13 cellular contexts compared by ENCODE assay signal in the genomic region with DNA sequence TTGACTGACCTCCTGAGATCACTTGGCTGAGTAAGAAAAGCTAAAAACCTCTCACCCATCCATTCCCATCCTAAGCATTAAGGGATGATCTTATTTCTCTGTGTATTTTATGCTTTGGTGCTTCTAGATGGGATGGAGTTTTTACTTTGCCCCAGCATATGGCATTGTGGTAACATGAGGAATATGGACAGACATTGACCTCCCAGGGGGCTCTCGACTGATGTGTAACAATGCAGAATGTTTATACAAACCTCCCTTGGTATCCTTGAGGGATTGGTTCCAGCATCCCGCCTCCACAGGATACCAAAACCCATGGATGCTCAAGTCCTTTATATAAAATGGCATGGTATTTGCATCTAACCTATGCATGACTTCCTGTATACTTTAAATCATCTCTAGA. TPM values are rescaled to one million over a fixed set of nuclear protein-coding genes. Genes with fewer than 3 reads are reported as not detected.
DNase-seq lines count a peak whose midpoint lies in the region; ATAC-seq and TF ChIP-seq lines count a peak whose summit lies in the region.
"Had no signal": no experiment of that assay in that cellular context is flagged by ENCODE, and none has a peak within 500 bp of the region (broad histone marks: within the 10 kb centered on the region; RNA-seq: fewer than 3 reads in every experiment).

No MANE protein-coding gene starts in this region.

- H3K36me3 Mint-ChIP-seq in T-helper 17 cell (ENCODE audit: low read depth) (peaks cover 6% of the 10 kb centered on the region), T-cell (peaks cover 11% of the 10 kb centered on the region)

- peaks cover 50% of the 10 kb centered on the region for H3K4me1 ChIP-seq in testis

- peak overlapping the region in 1 of 2 donors; percentile 78 for H3K27ac ChIP-seq in testis

- H3K4me3 ChIP-seq in testis: no peak overlapping the region

- 61 to 63% methylated on average over 2 of the region's 2 CpGs for WGBS in testis, 2 donors

- no peaks in the 10 kb centered on the region for H3K27me3 ChIP-seq in testis

- no peak for TF ChIP-seq POLR2A in testis (IDR thresholded peaks at IDR 0.05)

- CTCF ChIA-PET in T-cell (lab: Charles Lee): interaction anchor here in 1 of 2 donors (0.6 kb wide), 1 partner anchor 12 kb away, joined by 4 read pairs; no protein-coding TSS in a partner anchor

- intact Hi-C loops in testis (cut with DNase I; ENCODE audit: low total_unique reads): no loop called here

- no peaks in the 10 kb centered on the region for H3K36me3 ChIP-seq in testis (ENCODE audit: low read depth, missing control alignments)

- POLR2A ChIA-PET in T-cell (lab: Charles Lee): no interaction called here

- H3K4me1 Mint-ChIP-seq in T-helper 17 cell (peaks cover 47% of the 10 kb centered on the region), T-cell (peaks cover 30 to 55% (median 39%) of the 10 kb centered on the region in 3 donors)

- DNase-seq in LHCN-M2 (ENCODE audit: low read depth): peak; percentile 14
- peak; percentile 85 for DNase-seq in NCI-H2171 (lab: John Stamatoyannopoulos, UW)
- no peak for DNase-seq in T-helper 17 cell
- peak; percentile 93 for DNase-seq in left kidney (ENCODE audit: low read depth, low spot score)
- no peak for DNase-seq in T-cell
- no peak for DNase-seq in testis
- DNase-seq: GF-D8, HFFc6, NCI-H1105, NCI-H1694, NCI-H2227 treated with DMSO at 0.1 percent for 48 hours had no signal

- H3K27me3 Mint-ChIP-seq in T-helper 17 cell (no peaks in the 10 kb centered on the region), T-cell (no peaks in the 10 kb centered on the region)

- H3K9me3 ChIP-seq in T-helper 17 cell (ENCODE audit: control insufficient read depth, low read length, poor library complexity, severe bottlenecking): no peaks in the 10 kb centered on the region
- H3K9me3 ChIP-seq in testis: no peaks in the 10 kb centered on the region

- H3K4me3 Mint-ChIP-seq in T-helper 17 cell: no peak overlapping the region
- no peak overlapping the region for H3K4me3 Mint-ChIP-seq in T-cell
- H3K4me3 Mint-ChIP-seq: HFFc6 had no signal

- H3K9me3 Mint-ChIP-seq in T-cell: no peaks in the 10 kb centered on the region
- H3K9me3 Mint-ChIP-seq: HFFc6 had no signal

- peak overlapping the region; percentile 63 for H3K27ac Mint-ChIP-seq in T-helper 17 cell
- no peak overlapping the region for H3K27ac Mint-ChIP-seq in T-cell
- H3K27ac Mint-ChIP-seq: HFFc6 had no signal

- ATAC-seq in T-helper 17 cell (no peak), T-cell (replicated peaks in 1 of 4) (no peak), GM19397 (IDR thresholded peaks at IDR 0.05; ENCODE audit: unreplicated experiment) (no peak), GM21423 (IDR thresholded peaks at IDR 0.05; ENCODE audit: unreplicated experiment) (no peak)

- TF ChIP-seq CTCF in testis (IDR thresholded peaks at IDR 0.05): no peak

RNA-seq across cellular contexts. Expression of a gene that starts 21.5 kb away (rescaled TPM):
- total RNA-seq in LHCN-M2 (2014; rRNA removed): 18.5 and 18.8 TPM in 2 replicates
- polyA plus RNA-seq in LHCN-M2 (2012): 14.8 TPM
- total RNA-seq in T-helper 17 cell: 1 to 10 TPM; 4.6 to 6.2 TPM
- 1 to 10 TPM; 5.4 to 8.2 (median 7.0) TPM for total RNA-seq in T-cell
- 10 to 100 TPM; 76.0 to 76.8 TPM for total RNA-seq in testis
- 49.6 TPM for polyA plus RNA-seq in testis (ENCODE audit: insufficient read depth, low read depth, low replicate concordance)

Comparison
In these comparisons a context has a peak if more than half of its experiments do, and no peak if none do; other contexts are left out.
1. DNase-seq: peak in LHCN-M2 (single experiment), NCI-H2171 (single experiment) and left kidney (single experiment); none in T-helper 17 cell (0 of 3), T-cell (0 of 34) and testis (single experiment).